ENCODE assay signal across 1 cellular context in genomic region chr2:10935953-10936942, GRCh38.
A peak's percentile ranks its signal among the peaks of the same experiment; 100 is the strongest.
TF ChIP-seq lines count a peak whose summit lies in the region.

No MANE protein-coding gene starts in this region.

TF ChIP-seq in HepG2, 621 proteins besides CTCF, POLR2A, EP300 and RAD21 (continued from another document and continues in another):
- no peak for TF ChIP-seq ZNF275 (CRISPR knock-in tag; IDR thresholded peaks at IDR 0.05; ENCODE audit: borderline replicate concordance)
- no peak for TF ChIP-seq ZXDC (CRISPR knock-in tag; IDR thresholded peaks at IDR 0.05)
- TF ChIP-seq JUNB (CRISPR knock-in tag; IDR thresholded peaks at IDR 0.05; ENCODE audit: borderline replicate concordance), result peak; percentile 96
- TF ChIP-seq FUBP1 (CRISPR knock-in tag; IDR thresholded peaks at IDR 0.05; ENCODE audit: borderline replicate concordance), result no peak
- no peak; the same call in 1 of the 2 replicates for TF ChIP-seq HOXD1 (CRISPR knock-in tag; IDR thresholded peaks at IDR 0.05)
- TF ChIP-seq NFE2L2 (IDR thresholded peaks at IDR 0.05; ENCODE audit: low read length), result peak; percentile 83
- peak; percentile 94 for TF ChIP-seq RCOR2 (CRISPR knock-in tag; IDR thresholded peaks at IDR 0.05)
- no peak for TF ChIP-seq ZNF230 (CRISPR knock-in tag; IDR thresholded peaks at IDR 0.05)
- 0 out of 2 replicates have a peak, but pooled peaks have one; percentile 54 for TF ChIP-seq ZNF746 (CRISPR knock-in tag; IDR thresholded peaks at IDR 0.05)
- peak; percentile 65; the same call in 1 of the 2 replicates for TF ChIP-seq FOXK2 (IDR thresholded peaks at IDR 0.05)
- peak; percentile 95 for TF ChIP-seq ZNF292 (CRISPR knock-in tag; IDR thresholded peaks at IDR 0.05; ENCODE audit: borderline replicate concordance, low read depth)
- peak; percentile 89 for TF ChIP-seq RARA (CRISPR knock-in tag; IDR thresholded peaks at IDR 0.05)
- TF ChIP-seq TSC22D2 (CRISPR knock-in tag; IDR thresholded peaks at IDR 0.05; ENCODE audit: borderline replicate concordance), result no peak
- TF ChIP-seq MED1 (CRISPR knock-in tag; IDR thresholded peaks at IDR 0.05), result peak; percentile 82
- no peak for TF ChIP-seq TBP (CRISPR knock-in tag; IDR thresholded peaks at IDR 0.05)
- peak; percentile 88 for TF ChIP-seq ZGPAT (CRISPR knock-in tag; IDR thresholded peaks at IDR 0.05)
- no peak for TF ChIP-seq CENPX (CRISPR knock-in tag; IDR thresholded peaks at IDR 0.05)
- no peak for TF ChIP-seq TOE1 (CRISPR knock-in tag; IDR thresholded peaks at IDR 0.05)
- peak; percentile 9; the same call in 1 of the 2 replicates for TF ChIP-seq LCORL (IDR thresholded peaks at IDR 0.05)
- peak; percentile 91 for TF ChIP-seq LCORL (CRISPR knock-in tag; IDR thresholded peaks at IDR 0.05)
- no peak; the same call in 1 of the 2 replicates for TF ChIP-seq CBX2 (IDR thresholded peaks at IDR 0.05; ENCODE audit: low read depth, low read length)
- TF ChIP-seq CBX2 (CRISPR knock-in tag; IDR thresholded peaks at IDR 0.05; ENCODE audit: low read depth), result 0 out of 2 replicates have a peak, but pooled peaks have one; percentile 51
- no peak for TF ChIP-seq GPN1 (CRISPR knock-in tag; IDR thresholded peaks at IDR 0.05; ENCODE audit: borderline replicate concordance)
- peak; percentile 77; the same call in 1 of the 2 replicates for TF ChIP-seq MIER2 (CRISPR knock-in tag; IDR thresholded peaks at IDR 0.05)
- no peak for TF ChIP-seq BATF2 (CRISPR knock-in tag; IDR thresholded peaks at IDR 0.05)
- TF ChIP-seq KLF13 (CRISPR knock-in tag; IDR thresholded peaks at IDR 0.05), result no peak
- no peak for TF ChIP-seq ZNF569 (CRISPR knock-in tag; IDR thresholded peaks at IDR 0.05; ENCODE audit: borderline replicate concordance)
- 0 out of 2 replicates have a peak, but pooled peaks have one; percentile 52 for TF ChIP-seq ZSCAN30 (CRISPR knock-in tag; IDR thresholded peaks at IDR 0.05)
- TF ChIP-seq MIXL1 (CRISPR knock-in tag; IDR thresholded peaks at IDR 0.05), result no peak
- TF ChIP-seq ZKSCAN5 (CRISPR knock-in tag; IDR thresholded peaks at IDR 0.05), result no peak
- no peak for TF ChIP-seq DDIT3 (CRISPR knock-in tag; IDR thresholded peaks at IDR 0.05)
- TF ChIP-seq ZNF574 (CRISPR knock-in tag; IDR thresholded peaks at IDR 0.05), result peak; percentile 67
- TF ChIP-seq NFKBIZ (CRISPR knock-in tag; IDR thresholded peaks at IDR 0.05), result peak; percentile 73; the same call in 1 of the 2 replicates
- TF ChIP-seq ZNF546 (CRISPR knock-in tag; conservative IDR thresholded peaks at IDR 0.05), result no peak
- TF ChIP-seq MBD4 (IDR thresholded peaks at IDR 0.05; ENCODE audit: borderline replicate concordance, low read length), result no peak; the same call in 1 of the 2 replicates
- TF ChIP-seq ZNF101 (CRISPR knock-in tag; IDR thresholded peaks at IDR 0.05; ENCODE audit: borderline replicate concordance, low read depth), result no peak
- no peak for TF ChIP-seq CHCHD3 (CRISPR knock-in tag; IDR thresholded peaks at IDR 0.05)
- no peak for TF ChIP-seq MXD3 (CRISPR knock-in tag; IDR thresholded peaks at IDR 0.05)
- TF ChIP-seq TEAD3 (CRISPR knock-in tag; optimal IDR thresholded peaks at IDR 0.05; ENCODE audit: borderline replicate concordance), result peak; percentile 90
- TF ChIP-seq SMYD3 (CRISPR knock-in tag; IDR thresholded peaks at IDR 0.05), result 0 out of 2 replicates have a peak, but pooled peaks have one; percentile 36
- peak; percentile 63; the same call in 1 of the 2 replicates for TF ChIP-seq POGK (CRISPR knock-in tag; conservative IDR thresholded peaks at IDR 0.05)
- peak; percentile 70; the same call in 1 of the 2 replicates for TF ChIP-seq KLF6 (CRISPR knock-in tag; IDR thresholded peaks at IDR 0.05)
- 0 out of 2 replicates have a peak, but pooled peaks have one; percentile 85 for TF ChIP-seq ZNF431 (CRISPR knock-in tag; IDR thresholded peaks at IDR 0.05; ENCODE audit: borderline replicate concordance, low read depth)
- TF ChIP-seq JUN (CRISPR knock-in tag; IDR thresholded peaks at IDR 0.05), result peak; percentile 98
- TF ChIP-seq ELK4 (CRISPR knock-in tag; IDR thresholded peaks at IDR 0.05; ENCODE audit: borderline replicate concordance), result no peak
- TF ChIP-seq SALL1 (CRISPR knock-in tag; IDR thresholded peaks at IDR 0.05), result peak; percentile 96
- peak; percentile 88 for TF ChIP-seq NR2F2 (IDR thresholded peaks at IDR 0.05; ENCODE audit: borderline replicate concordance, low read depth)
- no peak for TF ChIP-seq ZNF276 (CRISPR knock-in tag; IDR thresholded peaks at IDR 0.05; ENCODE audit: low read depth)
- TF ChIP-seq IKZF5 (CRISPR knock-in tag; IDR thresholded peaks at IDR 0.05), result peak; percentile 87
- no peak for TF ChIP-seq AGO2 (optimal IDR thresholded peaks at IDR 0.05; ENCODE audit: low read depth, low read length)
